17 cellular contexts compared by ENCODE assay signal in genomic region chr2:162989507-162989906, GRCh38.
A peak's percentile ranks its signal among the peaks of the same experiment; 100 is the strongest.
DNase-seq lines count a peak whose midpoint lies in the region; ATAC-seq and TF ChIP-seq lines count a peak whose summit lies in the region.
"Had no signal": no experiment of that assay in that cellular context is flagged by ENCODE, and none has a peak within 500 bp of the region (broad histone marks: within the 10 kb centered on the region; RNA-seq: fewer than 3 reads in every experiment).

No MANE protein-coding gene starts in this region.

- no peaks in the 10 kb centered on the region for H3K36me3 Mint-ChIP-seq in glutamatergic neuron (ENCODE audit: unreplicated experiment)
- H3K36me3 Mint-ChIP-seq: mesothelial cell of epicardium had no signal

- no peaks in the 10 kb centered on the region for H3K4me1 Mint-ChIP-seq in glutamatergic neuron (ENCODE audit: low read depth, unreplicated experiment)
- H3K4me1 Mint-ChIP-seq: activated B cell treated with CpG ODN at 0.5 μM for 24 hours; activated naive CD8-positive, alpha-beta T cell treated with anti-CD3 and anti-CD28 coated beads, Interleukin-2, amount 50 U/mL, for 24 hours; mesothelial cell of epicardium had no signal

- no peak overlapping the region for H3K4me3 Mint-ChIP-seq in glutamatergic neuron (ENCODE audit: unreplicated experiment)
- H3K4me3 Mint-ChIP-seq: activated B cell treated with CpG ODN at 0.5 μM for 24 hours; activated naive CD8-positive, alpha-beta T cell treated with anti-CD3 and anti-CD28 coated beads, Interleukin-2, amount 50 U/mL, for 24 hours; mesothelial cell of epicardium had no signal

- peak; percentile 59 for ATAC-seq in HG02981 (IDR thresholded peaks at IDR 0.05; ENCODE audit: unreplicated experiment)
- ATAC-seq in GM21381 (IDR thresholded peaks at IDR 0.05; ENCODE audit: unreplicated experiment): no peak
- no peak for ATAC-seq in GM21526 (IDR thresholded peaks at IDR 0.05; ENCODE audit: low FRiP score, unreplicated experiment)
- ATAC-seq: activated naive CD8-positive, alpha-beta T cell treated with anti-CD3 and anti-CD28 coated beads, Interleukin-2, amount 50 U/mL, for 24 hours; pancreas had no signal

- no peaks in the 10 kb centered on the region for H3K27me3 Mint-ChIP-seq in glutamatergic neuron (ENCODE audit: unreplicated experiment)
- H3K27me3 Mint-ChIP-seq: activated B cell treated with CpG ODN at 0.5 μM for 24 hours; activated naive CD8-positive, alpha-beta T cell treated with anti-CD3 and anti-CD28 coated beads, Interleukin-2, amount 50 U/mL, for 24 hours had no signal

- no peaks in the 10 kb centered on the region for H3K9me3 Mint-ChIP-seq in glutamatergic neuron (ENCODE audit: unreplicated experiment)

- DNase-seq in NCI-H1436 treated with DMSO at 0.1 percent for 48 hours (lab: John Stamatoyannopoulos, UW) (peak; percentile 21), NCI-H1436 (lab: John Stamatoyannopoulos, UW) (no peak), NCI-H526 treated with DMSO at 0.1 percent for 48 hours (lab: John Stamatoyannopoulos, UW) (peak; percentile 43), glutamatergic neuron (no peak), GDM1 (lab: John Stamatoyannopoulos, UW) (no peak)
- DNase-seq: activated B cell treated with CpG ODN at 0.5 μM for 24 hours; activated naive CD8-positive, alpha-beta T cell treated with anti-CD3 and anti-CD28 coated beads, Interleukin-2, amount 50 U/mL, for 24 hours; DND-41; NCI-H1930; pancreas; SJCRH30; stimulated activated CD4-positive, alpha-beta T cell treated with anti-CD3 and anti-CD28 coated beads, Interleukin-15, amount 100 ng/mL, for 24 hours; upper lobe of left lung had no signal

- TF ChIP-seq CTCF in glutamatergic neuron (IDR thresholded peaks at IDR 0.05; ENCODE audit: partially characterized antibody, unreplicated experiment): peak; percentile 28

- H3K27ac Mint-ChIP-seq in glutamatergic neuron (ENCODE audit: unreplicated experiment): no peak overlapping the region
- H3K27ac Mint-ChIP-seq: activated B cell treated with CpG ODN at 0.5 μM for 24 hours; activated naive CD8-positive, alpha-beta T cell treated with anti-CD3 and anti-CD28 coated beads, Interleukin-2, amount 50 U/mL, for 24 hours; mesothelial cell of epicardium had no signal

Comparison
In these comparisons a context has a peak if more than half of its experiments do, and no peak if none do; other contexts are left out.
1. DNase-seq: peak in NCI-H1436 treated with DMSO at 0.1 percent for 48 hours (single experiment) and NCI-H526 treated with DMSO at 0.1 percent for 48 hours (single experiment); none in NCI-H1436 (single experiment), glutamatergic neuron (single experiment) and GDM1 (single experiment).